ENCODE assay signal across 13 cellular contexts in genomic region chr3:187403768-187404270, GRCh38. TPM values are rescaled to one million over a fixed set of nuclear protein-coding genes. Genes with fewer than 3 reads are reported as not detected.
DNase-seq lines count a peak whose midpoint lies in the region; ATAC-seq and TF ChIP-seq lines count a peak whose summit lies in the region.
"Had no signal": no experiment of that assay in that cellular context is flagged by ENCODE, and none has a peak within 500 bp of the region (broad histone marks: within the 10 kb centered on the region; RNA-seq: fewer than 3 reads in every experiment).

No MANE protein-coding gene starts in this region.

- no peaks in the 10 kb centered on the region for H3K9me3 ChIP-seq in PC-3 (ENCODE audit: low read length)

- H3F3A ChIP-seq in PC-3 (ENCODE audit: low read length, unreplicated experiment) = no peaks in the 10 kb centered on the region

- DNase-seq in COLO829 (ENCODE audit: low spot score) (peak; percentile 88), PC-3 (peak; percentile 89), epidermal melanocyte (ENCODE audit: insufficient read length, low spot score) (peak; percentile 76), non-pigmented ciliary epithelial cell (ENCODE audit: low read depth) (peak; percentile 97), SK-N-DZ (ENCODE audit: low spot score) (no peak)
- DNase-seq in naive thymus-derived CD8-positive, alpha-beta T cell = no peak
- DNase-seq: activated CD4-positive, alpha-beta T cell treated with anti-CD3 and anti-CD28 coated beads for 36 hours; activated naive CD8-positive, alpha-beta T cell treated with anti-CD3 and anti-CD28 coated beads, Interleukin-2, amount 50 U/mL, for 24 hours; Karpas-422; substantia nigra had no signal

- H3K4me1 ChIP-seq in PC-3 (ENCODE audit: insufficient read depth, low read length) = peaks cover 20% of the 10 kb centered on the region

- no peak overlapping the region for H3K27ac Mint-ChIP-seq in naive thymus-derived CD8-positive, alpha-beta T cell
- H3K27ac Mint-ChIP-seq: activated CD4-positive, alpha-beta T cell treated with anti-CD3 and anti-CD28 coated beads for 36 hours; activated naive CD8-positive, alpha-beta T cell treated with anti-CD3 and anti-CD28 coated beads, Interleukin-2, amount 50 U/mL, for 24 hours had no signal

- peak overlapping the region; percentile 57 for H3K4me2 ChIP-seq in PC-3 (ENCODE audit: low read length)

- no peaks in the 10 kb centered on the region for H3K4me1 Mint-ChIP-seq in naive thymus-derived CD8-positive, alpha-beta T cell
- H3K4me1 Mint-ChIP-seq: activated CD4-positive, alpha-beta T cell treated with anti-CD3 and anti-CD28 coated beads for 36 hours; activated naive CD8-positive, alpha-beta T cell treated with anti-CD3 and anti-CD28 coated beads, Interleukin-2, amount 50 U/mL, for 24 hours had no signal

- H3K36me3 Mint-ChIP-seq in naive thymus-derived CD8-positive, alpha-beta T cell = no peaks in the 10 kb centered on the region

- peak overlapping the region; percentile 32; the same call in 1 of the 2 replicates for H3K4me3 ChIP-seq in PC-3 (ENCODE audit: low read length)
- H3K4me3 ChIP-seq: skin epidermis had no signal

- no peaks in the 10 kb centered on the region for H3K9me2 ChIP-seq in PC-3 (replicated peaks; ENCODE audit: low read length)

- ATAC-seq in PC-3 (peak; percentile 96), GM19328 (IDR thresholded peaks at IDR 0.05; ENCODE audit: unreplicated experiment) (no peak), HG03565 (IDR thresholded peaks at IDR 0.05; ENCODE audit: unreplicated experiment) (no peak)
- no peak for ATAC-seq in naive thymus-derived CD8-positive, alpha-beta T cell
- ATAC-seq: activated CD4-positive, alpha-beta T cell treated with anti-CD3 and anti-CD28 coated beads for 36 hours; activated naive CD8-positive, alpha-beta T cell treated with anti-CD3 and anti-CD28 coated beads, Interleukin-2, amount 50 U/mL, for 24 hours had no signal

- no peak overlapping the region for H3K4me3 Mint-ChIP-seq in naive thymus-derived CD8-positive, alpha-beta T cell
- H3K4me3 Mint-ChIP-seq: activated CD4-positive, alpha-beta T cell treated with anti-CD3 and anti-CD28 coated beads for 36 hours; activated naive CD8-positive, alpha-beta T cell treated with anti-CD3 and anti-CD28 coated beads, Interleukin-2, amount 50 U/mL, for 24 hours had no signal

- H3K79me2 ChIP-seq in PC-3 (ENCODE audit: low read length) = no peaks in the 10 kb centered on the region

- H3K27me3 ChIP-seq in PC-3 (ENCODE audit: low read length) = peaks cover 7% of the 10 kb centered on the region

- 0 out of 2 replicates have a peak overlapping the region, but pooled peaks have one; percentile 11 for H2AFZ ChIP-seq in PC-3 (ENCODE audit: low read length)

- peak overlapping the region; percentile 72 for H3K27ac ChIP-seq in PC-3 (ENCODE audit: low read length)

- H3K9me3 Mint-ChIP-seq in naive thymus-derived CD8-positive, alpha-beta T cell = no peaks in the 10 kb centered on the region
- H3K9me3 Mint-ChIP-seq: activated naive CD8-positive, alpha-beta T cell treated with anti-CD3 and anti-CD28 coated beads, Interleukin-2, amount 50 U/mL, for 24 hours had no signal

- intact Hi-C loops in PC-3 (cut with micrococcal nuclease) = loop anchor here (1.0 kb wide), 1 partner anchor 51 kb away; no protein-coding TSS in a partner anchor

- H3K9ac ChIP-seq in PC-3 (ENCODE audit: low read length) = no peak overlapping the region

- no peaks in the 10 kb centered on the region for H4K20me1 ChIP-seq in PC-3 (ENCODE audit: low read length)

- POLR2A ChIA-PET in PC-3 (lab: Charles Lee; ENCODE audit: unreplicated experiment) = no interaction called here
- POLR2A ChIA-PET in naive thymus-derived CD8-positive, alpha-beta T cell (lab: Charles Lee) = no interaction called here

- H3K36me3 ChIP-seq in PC-3 (ENCODE audit: low read depth, low read length) = no peaks in the 10 kb centered on the region

- no peak for TF ChIP-seq CTCF in PC-3 (conservative IDR thresholded peaks at IDR 0.05; ENCODE audit: low read depth, low read length)

- CTCF ChIA-PET in PC-3 (lab: Charles Lee) = no interaction called here

- no TSS peak for BruUV-seq in PC-3 (replicated peaks; lab: Mats Ljungman, UMichigan)

- H3K27me3 Mint-ChIP-seq in naive thymus-derived CD8-positive, alpha-beta T cell = peaks cover 16 to 64% (median 23%) of the 10 kb centered on the region in 5 donors

RNA-seq across cellular contexts. Expression of gene RTP4, which starts 35.6 kb away (rescaled TPM):
- 0.11 TPM in 1 of 2 replicates, not detected in the other for total RNA-seq in PC-3 (2014; rRNA removed)
- total RNA-seq in naive thymus-derived CD8-positive, alpha-beta T cell = 1 to 10 TPM; 6.4 to 7.6 TPM
- polyA plus RNA-seq in naive thymus-derived CD8-positive, alpha-beta T cell = 1 to 10 TPM; 4.4 to 9.0 (median 8.6) TPM
- polyA plus RNA-seq in SK-N-DZ (2014; cell fraction: cytosol; rRNA removed) = not detected in 2 replicates
- not detected in 2 replicates for polyA plus RNA-seq in SK-N-DZ (2014; cell fraction: nucleus; rRNA removed)

Comparison
In these comparisons a context has a peak if more than half of its experiments do, and no peak if none do; other contexts are left out.
1. DNase-seq: peak in COLO829 (single experiment), PC-3 (single experiment), epidermal melanocyte (single experiment) and non-pigmented ciliary epithelial cell (single experiment); none in naive thymus-derived CD8-positive, alpha-beta T cell (0 of 10) and SK-N-DZ (single experiment).